Comparison of ENCODE assay signal across 8 cellular contexts in the genomic region with DNA sequence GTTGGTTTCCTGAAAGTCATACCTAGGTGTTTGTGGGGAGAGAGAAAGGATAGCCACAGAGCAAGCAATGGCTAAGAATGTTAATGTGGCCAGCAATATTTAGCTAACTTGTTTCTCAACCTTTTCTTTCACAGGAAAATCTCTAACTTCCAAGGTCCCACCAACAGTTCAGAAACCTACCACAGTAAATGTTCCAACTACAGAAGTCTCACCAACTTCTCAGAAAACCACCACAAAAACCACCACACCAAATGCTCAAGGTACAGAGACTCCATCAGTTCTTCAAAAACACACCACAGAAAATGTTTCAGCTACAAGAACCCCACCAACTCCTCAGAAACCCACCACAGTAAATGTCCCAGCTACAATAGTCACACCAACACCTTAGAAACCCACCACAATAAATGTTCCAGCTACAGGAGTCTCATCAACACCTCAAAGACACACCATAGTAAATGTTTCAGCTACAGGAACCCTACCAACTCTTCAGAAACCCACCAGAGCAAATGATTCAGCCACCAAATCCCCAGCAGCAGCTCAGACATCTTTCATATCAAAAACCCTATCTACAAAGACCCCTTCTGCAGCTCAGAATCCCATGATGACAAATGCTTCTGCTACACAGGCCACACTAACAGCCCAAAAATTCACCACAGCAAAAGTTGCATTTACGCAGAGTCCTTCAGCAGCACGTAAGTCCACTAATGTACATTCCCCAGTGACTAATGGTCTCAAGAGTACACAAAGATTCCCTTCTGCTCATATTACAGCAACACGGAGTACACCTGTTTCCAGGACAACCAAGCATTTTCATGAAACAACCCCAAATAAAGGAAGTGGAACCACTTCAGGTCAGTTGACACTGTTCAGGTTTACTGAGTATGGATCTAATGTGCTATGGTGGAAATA. TPM values are rescaled to one million over a fixed set of nuclear protein-coding genes. Genes with fewer than 3 reads are reported as not detected.
DNase-seq lines count a peak whose midpoint lies in the region; ATAC-seq and TF ChIP-seq lines count a peak whose summit lies in the region.

No MANE protein-coding gene starts in this region.

- H3K27ac Mint-ChIP-seq in activated naive CD8-positive, alpha-beta T cell treated with anti-CD3 and anti-CD28 coated beads for 36 hours: peak overlapping the region; percentile 95
- peak overlapping the region; percentile 72 for H3K27ac Mint-ChIP-seq in progenitor cell of endocrine pancreas

- H3K27me3 ChIP-seq in KMS-11 (ENCODE audit: insufficient read depth, low read depth) (no peaks in the 10 kb centered on the region), mesendoderm (ENCODE audit: insufficient read depth, low read length, poor library complexity) (no peaks in the 10 kb centered on the region)

- peaks cover 58% of the 10 kb centered on the region for H3K9me3 Mint-ChIP-seq in activated naive CD8-positive, alpha-beta T cell treated with anti-CD3 and anti-CD28 coated beads for 36 hours
- peaks cover 23% of the 10 kb centered on the region for H3K9me3 Mint-ChIP-seq in progenitor cell of endocrine pancreas (ENCODE audit: low read depth)

- no peak overlapping the region for H4K5ac ChIP-seq in mesendoderm (ENCODE audit: low read length)

- WGBS in mesendoderm (ENCODE audit: extremely low coverage, insufficient coverage, low lambda C conversion rate): no CpG with 5 or more reads among the region's 3 CpGs

- H4K8ac ChIP-seq in mesendoderm (ENCODE audit: low read depth, low read length): no peak overlapping the region

- no peak overlapping the region for H2AK5ac ChIP-seq in mesendoderm (ENCODE audit: low read length)

- no peaks in the 10 kb centered on the region for H3K79me2 ChIP-seq in KMS-11 (ENCODE audit: insufficient read depth, low read depth)
- no peaks in the 10 kb centered on the region for H3K79me2 ChIP-seq in mesendoderm (ENCODE audit: control insufficient read depth, insufficient read depth, low read length)

- no peaks in the 10 kb centered on the region for H3K79me1 ChIP-seq in mesendoderm (ENCODE audit: low read length)

- H3K27ac ChIP-seq in KMS-11 (peak overlapping the region; percentile 9; the same call in 1 of the 2 replicates), mesendoderm (ENCODE audit: low read depth, low read length) (no peak overlapping the region)

- peaks cover 65% of the 10 kb centered on the region for H3K4me1 Mint-ChIP-seq in activated naive CD8-positive, alpha-beta T cell treated with anti-CD3 and anti-CD28 coated beads for 36 hours
- peaks cover 14% of the 10 kb centered on the region for H3K4me1 Mint-ChIP-seq in progenitor cell of endocrine pancreas (ENCODE audit: low read depth)

- in situ Hi-C loops in GM13977 (cut with MboI; ENCODE audit: low pct_unique_long_range_greater_than_20kb, low sequenced_read_pairs, unreplicated experiment): no loop called here

- H3K4me3 ChIP-seq in KMS-11 (IDR thresholded peaks at IDR 0.05; ENCODE audit: insufficient read depth, low read depth, low read length) (no peak overlapping the region), mesendoderm (ENCODE audit: low read length) (no peak overlapping the region)

- peak; percentile 70 for ATAC-seq in GM21529 (IDR thresholded peaks at IDR 0.05; ENCODE audit: unreplicated experiment)

- peaks cover 90% of the 10 kb centered on the region for H3K36me3 Mint-ChIP-seq in activated naive CD8-positive, alpha-beta T cell treated with anti-CD3 and anti-CD28 coated beads for 36 hours
- H3K36me3 Mint-ChIP-seq in progenitor cell of endocrine pancreas (ENCODE audit: insufficient read depth): peaks cover 29% of the 10 kb centered on the region

- no peak overlapping the region for H3K9ac ChIP-seq in KMS-11
- H3K9ac ChIP-seq in mesendoderm (ENCODE audit: low read length): no peak overlapping the region

- no peaks in the 10 kb centered on the region for H4K20me1 ChIP-seq in KMS-11 (ENCODE audit: insufficient read depth)

- H3K27me3 Mint-ChIP-seq in activated naive CD8-positive, alpha-beta T cell treated with anti-CD3 and anti-CD28 coated beads for 36 hours: peaks cover 5% of the 10 kb centered on the region
- H3K27me3 Mint-ChIP-seq in progenitor cell of endocrine pancreas: no peaks in the 10 kb centered on the region

- no peak overlapping the region for H2BK5ac ChIP-seq in mesendoderm (ENCODE audit: low read length)

- no peak overlapping the region for H3K4ac ChIP-seq in mesendoderm (ENCODE audit: low read depth, low read length)

- H3K4me1 ChIP-seq in KMS-11 (ENCODE audit: low read depth, poor library complexity, severe bottlenecking) (peaks cover 31% of the 10 kb centered on the region), mesendoderm (ENCODE audit: control insufficient read depth, low read depth, low read length) (no peaks in the 10 kb centered on the region)

- no peak overlapping the region for H3K18ac ChIP-seq in mesendoderm (ENCODE audit: low read length)

- H2BK120ac ChIP-seq in mesendoderm (ENCODE audit: low read depth, low read length): no peak overlapping the region

- DNase-seq in GM13977 (ENCODE audit: low spot score) (peak; percentile 45), progenitor cell of endocrine pancreas (ENCODE audit: low spot score, unreplicated experiment) (no peak), mesendoderm (no peak), GDM1 (lab: John Stamatoyannopoulos, UW) (no peak), iPS-NIHi11 (ENCODE audit: low spot score) (no peak)
- peak; percentile 62 for DNase-seq in activated naive CD8-positive, alpha-beta T cell treated with anti-CD3 and anti-CD28 coated beads for 36 hours

- TF ChIP-seq CTCF in GM13977 (IDR thresholded peaks at IDR 0.05; ENCODE audit: extremely low read depth, insufficient read depth, missing control alignments) (no peak), KMS-11 (conservative IDR thresholded peaks at IDR 0.05; ENCODE audit: low read depth, low read length) (no peak), progenitor cell of endocrine pancreas (IDR thresholded peaks at IDR 0.05; ENCODE audit: unreplicated experiment) (no peak)

- H3K56ac ChIP-seq in mesendoderm (ENCODE audit: low read length): no peak overlapping the region

- H2BK15ac ChIP-seq in mesendoderm (replicated peaks; ENCODE audit: low read depth): no peak overlapping the region

- H3K4me2 ChIP-seq in KMS-11 (peak overlapping the region; percentile 12; the same call in 1 of the 2 replicates), mesendoderm (ENCODE audit: low read length) (no peak overlapping the region)

- H3K36me3 ChIP-seq in KMS-11 (ENCODE audit: insufficient read depth): 0 out of 2 replicates have a peak, but pooled peaks cover 4% of the 10 kb centered on the region
- peaks cover 6% of the 10 kb centered on the region for H3K36me3 ChIP-seq in mesendoderm (ENCODE audit: control insufficient read depth, insufficient read depth, low read length)

- H3K4me3 Mint-ChIP-seq in activated naive CD8-positive, alpha-beta T cell treated with anti-CD3 and anti-CD28 coated beads for 36 hours: peak overlapping the region; percentile 56
- H3K4me3 Mint-ChIP-seq in progenitor cell of endocrine pancreas (ENCODE audit: low read depth): no peak overlapping the region

- H3K23ac ChIP-seq in mesendoderm (ENCODE audit: low read length): no peak overlapping the region

- H2AFZ ChIP-seq in KMS-11 (ENCODE audit: low read depth): no peak overlapping the region

RNA-seq across cellular contexts. Expression of gene CD55, which starts 15.3 kb away (rescaled TPM):
- 10 to 100 TPM; 84.0 to 84.1 TPM for total RNA-seq in activated naive CD8-positive, alpha-beta T cell treated with anti-CD3 and anti-CD28 coated beads for 36 hours
- 7.4 and 10.5 TPM in 2 replicates for total RNA-seq in progenitor cell of endocrine pancreas
- 31.6 TPM for polyA plus RNA-seq in mesendoderm (2013, experiment 1 of 2)
- polyA plus RNA-seq in mesendoderm (2013, experiment 2 of 2): 32.3 TPM

Comparison
In these comparisons a context has a peak if more than half of its experiments do, and no peak if none do; other contexts are left out.
1. DNase-seq: peak in GM13977 (single experiment) and activated naive CD8-positive, alpha-beta T cell treated with anti-CD3 and anti-CD28 coated beads for 36 hours (single experiment); none in progenitor cell of endocrine pancreas (single experiment), mesendoderm (single experiment), GDM1 (single experiment) and iPS-NIHi11 (single experiment).